22 cellular contexts compared by ENCODE assay signal in genomic region chr4:98619197-98619596, GRCh38. TPM values are rescaled to one million over a fixed set of nuclear protein-coding genes. Genes with fewer than 3 reads are reported as not detected.
DNase-seq lines count a peak whose midpoint lies in the region; ATAC-seq and TF ChIP-seq lines count a peak whose summit lies in the region.
"Had no signal": no experiment of that assay in that cellular context is flagged by ENCODE, and none has a peak within 500 bp of the region (broad histone marks: within the 10 kb centered on the region; RNA-seq: fewer than 3 reads in every experiment).

No MANE protein-coding gene starts in this region.

- H3K27ac Mint-ChIP-seq in HFFc6: peak overlapping the region; percentile 48; the same call in 1 of the 2 replicates
- H3K27ac Mint-ChIP-seq in nephron: peak overlapping the region in 2 of 3 experiments; percentile 3 to 62
- H3K27ac Mint-ChIP-seq: CD4-positive, alpha-beta T cell had no signal

- in situ Hi-C loops in G401 (cut with HindIII; ENCODE audit: low sequenced_read_pairs) (no loop called here), mammary epithelial cell (cut with MboI; ENCODE audit: low sequenced_read_pairs in 2 of 2) (no loop called here)

- no peak overlapping the region for H3K4me3 ChIP-seq in mammary epithelial cell (replicated peaks in 1 of 3; ENCODE audit: insufficient read depth in 1 of 3, low read depth in 2 of 3, low read length in 3 of 3)
- no peak overlapping the region for H3K4me3 ChIP-seq in psoas muscle
- H3K4me3 ChIP-seq: BLaER1, GM12878, GM23248 had no signal

- H3K4me1 ChIP-seq in mammary epithelial cell (ENCODE audit: insufficient read depth, low read length): peaks cover 8% of the 10 kb centered on the region
- no peaks in the 10 kb centered on the region for H3K4me1 ChIP-seq in psoas muscle
- H3K4me1 ChIP-seq: BLaER1 had no signal

- dilution Hi-C loops in mammary epithelial cell (cut with HindIII; ENCODE audit: low sequenced_read_pairs): no loop called here

- H3K27ac ChIP-seq in mammary epithelial cell (ENCODE audit: insufficient read depth, low read depth, low read length) (no peak overlapping the region), psoas muscle (no peak overlapping the region)
- H3K27ac ChIP-seq: BLaER1, GM23248, KMS-11 had no signal

- H3K9me3 ChIP-seq in mammary epithelial cell (replicated peaks; ENCODE audit: insufficient read depth, low read length) (no peaks in the 10 kb centered on the region), psoas muscle (no peaks in the 10 kb centered on the region)
- H3K9me3 ChIP-seq: BLaER1 had no signal

- H3K27me3 ChIP-seq in mammary epithelial cell (ENCODE audit: insufficient read depth, low read length) (no peaks in the 10 kb centered on the region), psoas muscle (ENCODE audit: insufficient read depth in 3 of 3, low read length in 2 of 3) (no peaks in the 10 kb centered on the region)
- H3K27me3 ChIP-seq: BLaER1 had no signal

- H3K36me3 Mint-ChIP-seq in HFFc6 (ENCODE audit: low read depth) (peaks cover 3% of the 10 kb centered on the region; the same call in 1 of the 2 replicates), nephron (ENCODE audit: low read depth) (no peaks in the 10 kb centered on the region)

- H3K36me3 ChIP-seq in mammary epithelial cell (ENCODE audit: insufficient read depth, low read length) (no peaks in the 10 kb centered on the region), psoas muscle (ENCODE audit: insufficient read depth in 1 of 2, low read depth in 1 of 2) (no peaks in the 10 kb centered on the region)
- H3K36me3 ChIP-seq: BLaER1 had no signal

- BruUV-seq in mammary epithelial cell (replicated peaks; lab: Mats Ljungman, UMichigan): no TSS peak

- no peaks in the 10 kb centered on the region for H4K20me1 ChIP-seq in mammary epithelial cell (ENCODE audit: insufficient read depth, low read length)
- H4K20me1 ChIP-seq: BLaER1 had no signal

- no peak overlapping the region for H3K4me2 ChIP-seq in mammary epithelial cell (ENCODE audit: insufficient read depth, low read depth, low read length)
- H3K4me2 ChIP-seq: BLaER1, KMS-11 had no signal

- H3K4me1 Mint-ChIP-seq in HFFc6 (ENCODE audit: low read depth) (peaks cover 88% of the 10 kb centered on the region), nephron (peaks cover 49% of the 10 kb centered on the region)

- H3K27me3 Mint-ChIP-seq in HFFc6 (ENCODE audit: insufficient read depth) (no peaks in the 10 kb centered on the region), nephron (ENCODE audit: low read depth) (peaks cover 4% of the 10 kb centered on the region)
- H3K27me3 Mint-ChIP-seq: CD4-positive, alpha-beta T cell; IgD-negative memory B cell had no signal

- H3K9me3 Mint-ChIP-seq in HFFc6 (no peaks in the 10 kb centered on the region), nephron (no peaks in the 10 kb centered on the region)
- H3K9me3 Mint-ChIP-seq: CD4-positive, alpha-beta T cell; IgD-negative memory B cell had no signal

- H3K4me3 Mint-ChIP-seq in HFFc6 (peak overlapping the region; percentile 6; the same call in 1 of the 2 replicates), nephron (no peak overlapping the region)
- H3K4me3 Mint-ChIP-seq: CD4-positive, alpha-beta T cell; IgD-negative memory B cell had no signal

- DNase-seq in G401 (ENCODE audit: low spot score): peak; percentile 59
- DNase-seq in HFFc6: no peak
- peak; percentile 54 for DNase-seq in cerebellar cortex (ENCODE audit: low spot score)
- no peak for DNase-seq in mammary epithelial cell
- DNase-seq in psoas muscle: no peak
- DNase-seq in epidermal melanocyte (ENCODE audit: insufficient read length, low spot score): no peak
- no peak for DNase-seq in NAMALWA (ENCODE audit: low spot score)
- DNase-seq: CD4-positive, alpha-beta T cell; GDM1; GM23248; H7; NCI-H1092 treated with DMSO at 0.1 percent for 48 hours; NCI-H1436; NCI-H187 treated with DMSO at 0.1 percent for 48 hours; NCI-H524 treated with DMSO at 0.1 percent for 48 hours; NCI-H774 had no signal

- H3K79me2 ChIP-seq in mammary epithelial cell (ENCODE audit: insufficient read depth, low read length): peaks cover 99% of the 10 kb centered on the region

- CTCF ChIA-PET in mammary epithelial cell (lab: Charles Lee; ENCODE audit: low non-redundant PET): no interaction called here

- H3K9ac ChIP-seq in mammary epithelial cell (ENCODE audit: insufficient read depth, low read length): no peak overlapping the region
- H3K9ac ChIP-seq: BLaER1, GM23248, KMS-11 had no signal

- no peak overlapping the region for H2AFZ ChIP-seq in mammary epithelial cell (ENCODE audit: low read depth, low read length)
- H2AFZ ChIP-seq: GM23248 had no signal

- 100% methylated on average over 2 of the region's 2 CpGs for WGBS in mammary epithelial cell (ENCODE audit: low coverage, missing lambda C conversion rate)
- WGBS in psoas muscle, 3 donors: 72 to 74% (median 73%) methylated on average over 2 of the region's 2 CpGs

- ATAC-seq in psoas muscle: no peak
- ATAC-seq: GM12878, SK-N-SH treated with all-trans-retinoic acid at 6 μM for 48 hours had no signal

- intact Hi-C loops in mammary epithelial cell (cut with micrococcal nuclease) (no loop called here), psoas muscle (cut with DNase I) (no loop called here)

- TF ChIP-seq CTCF in HFFc6 (IDR thresholded peaks at IDR 0.05) (no peak), nephron (IDR thresholded peaks at IDR 0.05; ENCODE audit: unreplicated experiment in 3 of 3) (no peak), mammary epithelial cell (conservative IDR thresholded peaks at IDR 0.05 in 1 of 2, IDR thresholded peaks at IDR 0.05 in 1 of 2; ENCODE audit: extremely low read depth in 1 of 2, insufficient read depth in 1 of 2, low read depth in 1 of 2, low read length in 2 of 2) (no peak), psoas muscle (IDR thresholded peaks at IDR 0.05) (no peak)

RNA-seq across cellular contexts. Expression of gene TSPAN5, which starts 39.2 kb away (rescaled TPM):
- not detected in 2 replicates for total RNA-seq in G401 (2014; rRNA removed; shearing (Covaris generic))
- total RNA-seq in HFFc6 (2021; fragmentation: NEBNext Ultra II Directional; extraction: Animal tissue kit (Norgen Biotek cat#: 25700)): 10 to 100 TPM; 59.6 to 75.4 (median 67.6) TPM
- total RNA-seq in mammary epithelial cell (10 to 100 TPM; 19.0 to 38.4 TPM), psoas muscle (1 to 10 TPM in 3 of 4 donors, under 1 TPM in 1; 0.63 to 5.0 (median 4.1) TPM)
- polyA plus RNA-seq in mammary epithelial cell (36.2 TPM), psoas muscle (1 to 10 TPM; 1.6 to 7.3 (median 1.7) TPM)
- 37.1 TPM for polyA minus RNA-seq in mammary epithelial cell

Comparison
In these comparisons a context has a peak if more than half of its experiments do, and no peak if none do; other contexts are left out.
1. DNase-seq: peak in G401 (single experiment) and cerebellar cortex (single experiment); none in HFFc6 (single experiment), mammary epithelial cell (single experiment), psoas muscle (0 of 2), epidermal melanocyte (single experiment) and NAMALWA (single experiment).